Comparison of ENCODE assay signal across 25 cellular contexts in the genomic region with DNA sequence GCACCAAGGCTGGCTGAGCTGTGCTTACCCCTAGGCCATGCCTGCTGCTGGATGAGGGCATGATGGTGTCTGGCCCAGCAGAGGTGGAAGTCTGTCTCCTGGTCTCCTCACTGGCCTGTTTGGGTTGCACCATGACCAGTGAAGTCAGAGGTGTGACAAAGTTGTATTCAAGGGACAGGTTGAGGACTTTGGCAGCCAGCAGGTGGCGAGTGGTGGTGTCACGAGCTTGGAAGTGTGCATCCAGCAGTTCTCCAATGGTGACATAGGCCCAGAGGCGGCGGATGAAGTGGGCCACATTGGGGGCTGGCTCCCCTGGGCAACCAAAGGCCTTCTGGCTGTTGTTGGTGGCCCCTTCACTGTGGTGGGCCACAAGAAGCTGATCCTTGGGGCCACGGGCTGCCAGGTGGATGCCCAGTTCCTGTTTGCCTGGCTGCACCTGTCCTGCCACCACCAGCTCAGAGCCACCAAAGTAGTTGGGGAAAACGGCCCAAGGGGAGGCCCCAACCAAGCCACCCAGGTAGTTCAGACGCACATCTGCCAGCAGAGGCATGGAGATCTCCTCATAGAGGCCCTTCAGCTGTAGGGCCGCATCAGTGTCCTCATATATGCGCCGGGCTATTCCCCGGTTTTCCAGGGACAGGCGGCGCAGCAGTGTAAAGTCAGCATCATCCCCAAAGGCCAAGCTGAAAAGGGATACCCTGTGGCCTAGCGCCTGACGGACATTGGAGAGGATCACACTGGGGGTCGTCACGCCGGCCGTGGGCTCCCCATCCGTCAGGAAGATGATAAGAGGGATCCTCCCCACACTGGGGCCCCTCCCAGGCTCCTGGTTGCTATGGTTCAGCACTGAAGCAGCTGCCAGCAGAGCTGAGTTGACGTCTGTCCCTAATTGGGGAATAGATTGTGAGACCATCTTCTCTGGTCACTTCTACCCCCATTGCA. TPM values are rescaled to one million over a fixed set of nuclear protein-coding genes. Genes with fewer than 3 reads are reported as not detected.
"Had no signal": no experiment of that assay in that cellular context is flagged by ENCODE, and none has a peak within 500 bp of the region (broad histone marks: within the 10 kb centered on the region; RNA-seq: fewer than 3 reads in every experiment).

No MANE protein-coding gene starts in this region.

- H3K27ac Mint-ChIP-seq: activated CD4-positive, alpha-beta memory T cell treated with anti-CD3 and anti-CD28 coated beads, Interleukin-2, amount 10 ng/mL, durations not matched to agents 7 days and 5 days; activated CD4-positive, alpha-beta T cell treated with anti-CD3 and anti-CD28 coated beads, Interleukin-2, amount 10 ng/mL, durations not matched to agents 24 days and 14 days; activated naive CD8-positive, alpha-beta T cell treated with anti-CD3 and anti-CD28 coated beads, Interleukin-2, amount 50 U/mL, for 24 hours; dendritic cell treated with granulocyte-macrophage colony-stimulating factor and Interleukin-4, amounts not matched to agents 40 ng/mL and 50 ng/mL, for 4 days; nephron progenitor cell; stimulated activated naive CD8-positive, alpha-beta T cell treated with anti-CD3 and anti-CD28 coated beads, Interleukin-15, Interleukin-2, amounts not matched to agents 100 ng/mL and 50 ng/mL, for 24 hours; T-helper 1 cell treated with Interleukin-12 subunit alpha and Interleukin-12 subunit beta and Interleukin-4 antibody, amounts not matched to agents 30 μg/mL and 1 μg/mL, for 36 hours had no signal

- H3K9me3 ChIP-seq: mucosa of descending colon, right lobe of liver, thyroid gland, upper lobe of right lung had no signal

- H3K79me2 ChIP-seq: hepatocyte, parathyroid adenoma had no signal

- H3K9me3 Mint-ChIP-seq: activated CD4-positive, alpha-beta memory T cell treated with anti-CD3 and anti-CD28 coated beads, Interleukin-2, amount 10 ng/mL, durations not matched to agents 7 days and 5 days; activated CD4-positive, alpha-beta T cell treated with anti-CD3 and anti-CD28 coated beads, Interleukin-2, amount 10 ng/mL, durations not matched to agents 24 days and 14 days; activated naive CD8-positive, alpha-beta T cell treated with anti-CD3 and anti-CD28 coated beads, Interleukin-2, amount 50 U/mL, for 24 hours; stimulated activated naive CD8-positive, alpha-beta T cell treated with anti-CD3 and anti-CD28 coated beads, Interleukin-15, Interleukin-2, amounts not matched to agents 100 ng/mL and 50 ng/mL, for 24 hours had no signal

- H3K27ac ChIP-seq: hepatocyte, parathyroid adenoma, right lobe of liver, skin epidermis, thyroid gland, upper lobe of right lung had no signal

- DNase-seq: activated CD4-positive, alpha-beta memory T cell treated with anti-CD3 and anti-CD28 coated beads, Interleukin-2, amount 10 ng/mL, durations not matched to agents 7 days and 5 days; activated CD4-positive, alpha-beta T cell treated with anti-CD3 and anti-CD28 coated beads, Interleukin-2, amount 10 ng/mL, durations not matched to agents 24 days and 14 days; activated effector memory CD4-positive, alpha-beta T cell treated with anti-CD3 and anti-CD28 coated beads, Interleukin-2, amount 50 U/mL, for 16 hours; activated naive CD4-positive, alpha-beta T cell treated with anti-CD3 and anti-CD28 coated beads, Interleukin-2, amount 50 U/mL, for 16 hours; activated naive CD8-positive, alpha-beta T cell treated with anti-CD3 and anti-CD28 coated beads, Interleukin-2, amount 50 U/mL, for 24 hours; effector CD4-positive, alpha-beta T cell; foreskin melanocyte; glutamatergic neuron; left ventricle myocardium superior; mucosa of descending colon; nephron progenitor cell; nucleus accumbens; right lobe of liver; stimulated activated CD4-positive, alpha-beta T cell treated with anti-CD3 and anti-CD28 coated beads, Interleukin-1b, Interleukin-23, amount 100 ng/mL, for 48 hours; substantia nigra; T1000; thyroid gland; upper lobe of right lung had no signal

- ATAC-seq: activated naive CD8-positive, alpha-beta T cell treated with anti-CD3 and anti-CD28 coated beads, Interleukin-2, amount 50 U/mL, for 24 hours; left ventricle myocardium superior; mucosa of descending colon; upper lobe of right lung had no signal

- H3K4me3 Mint-ChIP-seq: activated CD4-positive, alpha-beta memory T cell treated with anti-CD3 and anti-CD28 coated beads, Interleukin-2, amount 10 ng/mL, durations not matched to agents 7 days and 5 days; activated CD4-positive, alpha-beta T cell treated with anti-CD3 and anti-CD28 coated beads, Interleukin-2, amount 10 ng/mL, durations not matched to agents 24 days and 14 days; activated naive CD8-positive, alpha-beta T cell treated with anti-CD3 and anti-CD28 coated beads, Interleukin-2, amount 50 U/mL, for 24 hours; dendritic cell treated with granulocyte-macrophage colony-stimulating factor and Interleukin-4, amounts not matched to agents 40 ng/mL and 50 ng/mL, for 4 days; nephron progenitor cell; stimulated activated naive CD8-positive, alpha-beta T cell treated with anti-CD3 and anti-CD28 coated beads, Interleukin-15, Interleukin-2, amounts not matched to agents 100 ng/mL and 50 ng/mL, for 24 hours; T-helper 1 cell treated with Interleukin-12 subunit alpha and Interleukin-12 subunit beta and Interleukin-4 antibody, amounts not matched to agents 30 μg/mL and 1 μg/mL, for 36 hours had no signal

- H3K4me3 ChIP-seq: hepatocyte, mucosa of descending colon, right lobe of liver, skin epidermis, thyroid gland, upper lobe of right lung had no signal

- H3K27me3 ChIP-seq: hepatocyte, right lobe of liver, thyroid gland, upper lobe of right lung had no signal

- H3K36me3 ChIP-seq: right lobe of liver, thyroid gland, upper lobe of right lung had no signal

- H3K4me1 ChIP-seq: parathyroid adenoma, right lobe of liver, thyroid gland, upper lobe of right lung had no signal

- H3K4me2 ChIP-seq: hepatocyte had no signal

- H3K27me3 Mint-ChIP-seq: activated CD4-positive, alpha-beta T cell treated with anti-CD3 and anti-CD28 coated beads, Interleukin-2, amount 10 ng/mL, durations not matched to agents 24 days and 14 days; activated naive CD8-positive, alpha-beta T cell treated with anti-CD3 and anti-CD28 coated beads, Interleukin-2, amount 50 U/mL, for 24 hours; dendritic cell treated with granulocyte-macrophage colony-stimulating factor and Interleukin-4, amounts not matched to agents 40 ng/mL and 50 ng/mL, for 4 days had no signal

- H2AFZ ChIP-seq: hepatocyte, parathyroid adenoma had no signal

- H3K4me1 Mint-ChIP-seq: activated CD4-positive, alpha-beta memory T cell treated with anti-CD3 and anti-CD28 coated beads, Interleukin-2, amount 10 ng/mL, durations not matched to agents 7 days and 5 days; activated CD4-positive, alpha-beta T cell treated with anti-CD3 and anti-CD28 coated beads, Interleukin-2, amount 10 ng/mL, durations not matched to agents 24 days and 14 days; activated naive CD8-positive, alpha-beta T cell treated with anti-CD3 and anti-CD28 coated beads, Interleukin-2, amount 50 U/mL, for 24 hours had no signal

- H3K9ac ChIP-seq: parathyroid adenoma had no signal

RNA-seq across cellular contexts. Expression of gene ITIH6, which starts 39.7 kb away (rescaled TPM):
- total RNA-seq: activated CD4-positive, alpha-beta memory T cell treated with anti-CD3 and anti-CD28 coated beads, Interleukin-2, amount 10 ng/mL, durations not matched to agents 7 days and 5 days; activated CD4-positive, alpha-beta T cell treated with anti-CD3 and anti-CD28 coated beads, Interleukin-2, amount 10 ng/mL, durations not matched to agents 24 days and 14 days; hepatocyte; left ventricle myocardium superior; mucosa of descending colon; right lobe of liver; thyroid gland; upper lobe of right lung had no signal
- polyA plus RNA-seq: esophagus, hepatocyte had no signal
